25 cellular contexts compared by ENCODE assay signal in genomic region chrX:108331126-108331909, GRCh38.
DNase-seq lines count a peak whose midpoint lies in the region; ATAC-seq, FAIRE-seq and TF ChIP-seq lines count a peak whose summit lies in the region.
"Had no signal": no experiment of that assay in that cellular context is flagged by ENCODE, and none has a peak within 500 bp of the region (broad histone marks: within the 10 kb centered on the region; RNA-seq: fewer than 3 reads in every experiment).

No MANE protein-coding gene starts in this region.

- DNase-seq in A549 (ENCODE audit: low read depth in 1 of 2, low spot score in 1 of 2) (peak in 1 of 2 experiments; percentile 28), HuH-7 (ENCODE audit: low spot score) (peak; percentile 8), bronchial epithelial cell (ENCODE audit: low read depth) (peak; percentile 65), NCI-H2227 treated with DMSO at 0.1 percent for 48 hours (lab: John Stamatoyannopoulos, UW) (no peak)
- DNase-seq: AML-193; CD4-positive, alpha-beta T cell; HFFc6; NCI-H1105; NCI-H1436 treated with DMSO at 0.1 percent for 48 hours; NCI-H187 treated with DMSO at 0.1 percent for 48 hours; NCI-H2171 treated with DMSO at 0.1 percent for 48 hours; NCI-H524; NCI-H748 treated with DMSO at 0.1 percent for 48 hours; NK-92 treated with Interleukin-12 subunit alpha and Interleukin-12 subunit beta, amount 100 ng/mL, for 24 hours; PC-9; SHP77 had no signal

- WGBS in A549 (ENCODE audit: missing lambda C conversion rate), result 35% methylated on average over 7 of the region's 7 CpGs
- 61% methylated on average over 7 of the region's 7 CpGs for WGBS in liver

- no peak for TF ChIP-seq POLR2A in A549 (IDR thresholded peaks at IDR 0.05; ENCODE audit: low read length)

- H3K4me1 ChIP-seq in A549, result peaks cover 12% of the 10 kb centered on the region; the same call in 2 of the 3 replicates
- no peaks in the 10 kb centered on the region for H3K4me1 ChIP-seq in liver (ENCODE audit: control insufficient read depth in 4 of 4, insufficient read depth in 4 of 4, low read length in 3 of 4)
- H3K4me1 ChIP-seq: BLaER1 treated with 17β-estradiol and CSF1 and Interleukin-3, amounts not matched to agents 10 nM and 100 nM; HAP-1 had no signal

- FAIRE-seq in A549 (lab: Jason Lieb, UNC) (peak; percentile 93), bronchial epithelial cell (lab: Jason Lieb, UNC) (no peak)
- FAIRE-seq: D721Med had no signal

- H3K9me3 ChIP-seq in A549, result no peaks in the 10 kb centered on the region
- no peaks in the 10 kb centered on the region for H3K9me3 ChIP-seq in liver (ENCODE audit: control insufficient read depth in 4 of 4, low read length in 3 of 4)
- H3K9me3 ChIP-seq: BLaER1 treated with 17β-estradiol and CSF1 and Interleukin-3, amounts not matched to agents 10 nM and 100 nM; HAP-1 had no signal

- H3K36me3 ChIP-seq in bronchial epithelial cell (ENCODE audit: control insufficient read depth, insufficient read depth, low read length) (no peaks in the 10 kb centered on the region), liver (ENCODE audit: control insufficient read depth in 4 of 4, insufficient read depth in 3 of 4, low read depth in 1 of 4, low read length in 3 of 4) (no peaks in the 10 kb centered on the region)
- H3K36me3 ChIP-seq: BLaER1 treated with 17β-estradiol and CSF1 and Interleukin-3, amounts not matched to agents 10 nM and 100 nM; HAP-1 had no signal

- H3K4me3 ChIP-seq in A549 (no peak overlapping the region), bronchial epithelial cell (ENCODE audit: low read depth, low read length) (no peak overlapping the region), liver (ENCODE audit: low read depth in 1 of 3, low read length in 3 of 3) (no peak overlapping the region)
- H3K4me3 ChIP-seq: BLaER1 treated with 17β-estradiol and CSF1 and Interleukin-3, amounts not matched to agents 10 nM and 100 nM; GM23338; HAP-1; PC-9; SK-N-MC had no signal

- POLR2A ChIA-PET in A549 (lab: Yijun Ruan, JAX), result no interaction called here

- peak overlapping the region; percentile 47 for H3K4me2 ChIP-seq in A549
- H3K4me2 ChIP-seq: BLaER1 treated with 17β-estradiol and CSF1 and Interleukin-3, amounts not matched to agents 10 nM and 100 nM; GM23338; PC-9 had no signal

- TF ChIP-seq EP300 in A549 (IDR thresholded peaks at IDR 0.05), result no peak

- no peak for TF ChIP-seq CTCF in A549 (IDR thresholded peaks at IDR 0.05)
- TF ChIP-seq CTCF in bronchial epithelial cell (IDR thresholded peaks at IDR 0.05; ENCODE audit: insufficient read depth, low read length, severe bottlenecking), result no peak
- no peak for TF ChIP-seq CTCF in liver (IDR thresholded peaks at IDR 0.05; ENCODE audit: low read depth, low read length, missing input control)

- no peaks in the 10 kb centered on the region for H3K27me3 ChIP-seq in bronchial epithelial cell (ENCODE audit: control insufficient read depth, insufficient read depth, low read length)
- no peaks in the 10 kb centered on the region for H3K27me3 ChIP-seq in liver (ENCODE audit: control insufficient read depth in 4 of 4, insufficient read depth in 4 of 4, low read length in 3 of 4)

- CTCF ChIA-PET in A549 (lab: Yijun Ruan, JAX), result no interaction called here

- H3K27ac ChIP-seq in A549, result peak overlapping the region in 1 of 2 experiments; percentile 27; a peak in 1 of 6 replicates
- no peak overlapping the region for H3K27ac ChIP-seq in liver (ENCODE audit: low read depth in 1 of 2, low read length in 2 of 2)
- H3K27ac ChIP-seq: BLaER1 treated with 17β-estradiol and CSF1 and Interleukin-3, amounts not matched to agents 10 nM and 100 nM; PC-9; RWPE1; SK-N-MC had no signal

- H3K9ac ChIP-seq in liver (ENCODE audit: low read depth in 1 of 2, low read length in 2 of 2), result no peak overlapping the region
- H3K9ac ChIP-seq: BLaER1 treated with 17β-estradiol and CSF1 and Interleukin-3, amounts not matched to agents 10 nM and 100 nM had no signal

- TF ChIP-seq RAD21 in A549 (conservative IDR thresholded peaks at IDR 0.05 in 1 of 2, IDR thresholded peaks at IDR 0.05 in 1 of 2) (no peak), liver (IDR thresholded peaks at IDR 0.05) (no peak)

- ATAC-seq in A549, result no peak; a peak in 2 of 6 replicates
- no peak for ATAC-seq in GM21360 (IDR thresholded peaks at IDR 0.05; ENCODE audit: unreplicated experiment)
- ATAC-seq in HG02840 (IDR thresholded peaks at IDR 0.05; ENCODE audit: low FRiP score, unreplicated experiment), result no peak
- ATAC-seq: GM23338 had no signal

TF ChIP-seq in A549, 52 proteins besides CTCF, POLR2A, EP300 and RAD21 (continues in another document):
- TF ChIP-seq ZSCAN20 (CRISPR knock-in tag; IDR thresholded peaks at IDR 0.05) (no peak), JUNB (IDR thresholded peaks at IDR 0.05) (no peak), MYC (IDR thresholded peaks at IDR 0.05; ENCODE audit: borderline replicate concordance, low read length) (no peak), GATA3 (IDR thresholded peaks at IDR 0.05; ENCODE audit: borderline replicate concordance) (no peak), HMGXB4 (CRISPR knock-in tag; IDR thresholded peaks at IDR 0.05; ENCODE audit: borderline replicate concordance) (no peak), POLR2AphosphoS2 (conservative IDR thresholded peaks at IDR 0.05; ENCODE audit: low read length) (no peak), NR3C1 (IDR thresholded peaks at IDR 0.05) (no peak), CEBPB (IDR thresholded peaks at IDR 0.05) (no peak), RFX5 (IDR thresholded peaks at IDR 0.05) (no peak), HOXB13 (CRISPR knock-in tag; IDR thresholded peaks at IDR 0.05; ENCODE audit: low read depth) (no peak), FOXS1 (CRISPR knock-in tag; IDR thresholded peaks at IDR 0.05) (no peak), CHD2 (IDR thresholded peaks at IDR 0.05; ENCODE audit: low read length, partially characterized antibody) (no peak), MAFK (IDR thresholded peaks at IDR 0.05; ENCODE audit: partially characterized antibody) (no peak), BHLHE40 (IDR thresholded peaks at IDR 0.05; ENCODE audit: low read depth, low read length) (no peak)

TF ChIP-seq in liver, 16 proteins besides CTCF, POLR2A, EP300 and RAD21:
- TF ChIP-seq HNF4A (conservative IDR thresholded peaks at IDR 0.05) (peak; percentile 47 to 50), RXRA (IDR thresholded peaks at IDR 0.05) (no peak)
